1 cellular context compared by ENCODE assay signal in genomic region chr11:2728663-2729332, GRCh38.
A peak's percentile ranks its signal among the peaks of the same experiment; 100 is the strongest.
TF ChIP-seq lines count a peak whose summit lies in the region.

No MANE protein-coding gene starts in this region.

TF ChIP-seq in HepG2, 621 proteins besides CTCF, POLR2A, EP300 and RAD21 (continued from another document and continues in another):
- TF ChIP-seq, protein P1, sequence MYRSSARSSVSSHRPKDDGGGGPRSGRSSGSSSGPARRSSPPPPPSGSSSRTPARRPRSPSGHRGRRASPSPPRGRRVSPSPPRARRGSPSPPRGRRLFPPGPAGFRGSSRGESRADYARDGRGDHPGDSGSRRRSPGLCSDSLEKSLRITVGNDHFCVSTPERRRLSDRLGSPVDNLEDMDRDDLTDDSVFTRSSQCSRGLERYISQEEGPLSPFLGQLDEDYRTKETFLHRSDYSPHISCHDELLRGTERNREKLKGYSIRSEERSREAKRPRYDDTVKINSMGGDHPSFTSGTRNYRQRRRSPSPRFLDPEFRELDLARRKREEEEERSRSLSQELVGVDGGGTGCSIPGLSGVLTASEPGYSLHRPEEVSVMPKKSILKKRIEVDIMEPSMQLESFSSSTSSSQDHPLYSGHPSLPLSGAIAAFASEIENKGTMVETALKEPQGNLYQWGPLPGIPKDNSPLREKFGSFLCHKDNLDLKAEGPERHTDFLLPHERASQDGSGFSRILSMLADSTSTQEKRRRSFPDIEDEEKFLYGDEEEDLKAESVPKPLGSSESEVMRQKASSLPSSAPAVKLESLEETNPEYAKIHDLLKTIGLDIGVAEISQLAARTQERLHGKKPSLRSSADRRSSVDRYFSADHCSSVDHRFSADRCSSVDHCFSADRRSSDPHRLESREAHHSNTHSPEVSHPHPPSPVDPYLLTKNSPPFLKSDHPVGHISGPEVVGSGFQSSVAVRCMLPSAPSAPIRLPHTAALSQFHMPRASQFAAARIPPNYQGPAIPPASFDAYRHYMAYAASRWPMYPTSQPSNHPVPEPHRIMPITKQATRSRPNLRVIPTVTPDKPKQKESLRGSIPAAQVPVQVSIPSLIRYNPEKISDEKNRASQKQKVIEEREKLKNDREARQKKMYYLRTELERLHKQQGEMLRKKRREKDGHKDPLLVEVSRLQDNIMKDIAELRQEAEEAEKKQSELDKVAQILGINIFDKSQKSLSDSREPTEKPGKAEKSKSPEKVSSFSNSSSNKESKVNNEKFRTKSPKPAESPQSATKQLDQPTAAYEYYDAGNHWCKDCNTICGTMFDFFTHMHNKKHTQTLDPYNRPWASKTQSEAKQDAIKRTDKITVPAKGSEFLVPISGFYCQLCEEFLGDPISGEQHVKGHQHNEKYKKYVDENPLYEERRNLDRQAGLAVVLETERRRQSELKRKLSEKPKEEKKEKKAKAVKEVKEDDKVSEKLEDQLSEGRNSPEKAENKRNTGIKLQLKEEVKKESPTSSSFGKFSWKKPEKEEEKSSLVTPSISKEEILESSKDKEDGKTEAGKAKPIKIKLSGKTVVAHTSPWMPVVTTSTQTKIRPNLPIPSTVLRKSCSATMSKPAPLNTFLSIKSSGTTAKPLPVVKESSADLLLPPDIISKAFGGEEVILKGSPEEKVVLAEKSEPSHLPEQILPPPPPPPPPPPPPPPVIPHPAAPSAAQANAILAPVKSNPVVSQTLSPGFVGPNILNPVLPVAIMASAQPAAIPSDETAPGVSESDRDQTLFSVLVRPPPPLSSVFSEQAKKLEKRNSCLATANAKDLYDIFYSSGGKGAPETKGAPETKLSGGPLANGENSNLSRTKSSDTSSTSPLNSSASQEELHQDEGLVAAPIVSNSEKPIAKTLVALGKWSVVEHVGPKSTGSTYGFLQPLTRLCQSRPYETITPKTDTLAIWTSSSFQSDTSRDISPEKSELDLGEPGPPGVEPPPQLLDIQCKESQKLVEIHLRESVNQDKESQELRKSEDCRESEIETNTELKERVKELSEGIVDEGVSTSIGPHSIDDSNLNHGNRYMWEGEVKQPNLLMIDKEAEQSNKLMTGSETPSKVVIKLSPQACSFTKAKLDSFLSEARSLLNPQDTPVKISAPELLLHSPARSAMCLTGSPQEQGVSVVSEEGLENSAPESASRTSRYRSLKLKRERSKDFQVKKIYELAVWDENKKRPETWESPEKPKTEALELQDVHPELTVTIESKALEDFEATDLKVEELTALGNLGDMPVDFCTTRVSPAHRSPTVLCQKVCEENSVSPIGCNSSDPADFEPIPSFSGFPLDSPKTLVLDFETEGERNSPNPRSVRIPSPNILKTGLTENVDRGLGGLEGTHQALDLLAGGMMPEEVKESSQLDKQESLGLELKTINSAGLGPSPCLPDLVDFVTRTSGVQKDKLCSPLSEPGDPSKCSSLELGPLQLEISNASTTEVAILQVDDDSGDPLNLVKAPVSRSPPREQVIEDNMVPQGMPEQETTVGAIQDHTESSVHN (CRISPR knock-in tag; IDR thresholded peaks at IDR 0.05): 0 out of 2 replicates have a peak, but pooled peaks have one; percentile 54
- no peak for TF ChIP-seq ZNF572 (CRISPR knock-in tag; IDR thresholded peaks at IDR 0.05)
- TF ChIP-seq, protein P2, sequence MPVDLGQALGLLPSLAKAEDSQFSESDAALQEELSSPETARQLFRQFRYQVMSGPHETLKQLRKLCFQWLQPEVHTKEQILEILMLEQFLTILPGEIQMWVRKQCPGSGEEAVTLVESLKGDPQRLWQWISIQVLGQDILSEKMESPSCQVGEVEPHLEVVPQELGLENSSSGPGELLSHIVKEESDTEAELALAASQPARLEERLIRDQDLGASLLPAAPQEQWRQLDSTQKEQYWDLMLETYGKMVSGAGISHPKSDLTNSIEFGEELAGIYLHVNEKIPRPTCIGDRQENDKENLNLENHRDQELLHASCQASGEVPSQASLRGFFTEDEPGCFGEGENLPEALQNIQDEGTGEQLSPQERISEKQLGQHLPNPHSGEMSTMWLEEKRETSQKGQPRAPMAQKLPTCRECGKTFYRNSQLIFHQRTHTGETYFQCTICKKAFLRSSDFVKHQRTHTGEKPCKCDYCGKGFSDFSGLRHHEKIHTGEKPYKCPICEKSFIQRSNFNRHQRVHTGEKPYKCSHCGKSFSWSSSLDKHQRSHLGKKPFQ (CRISPR knock-in tag; IDR thresholded peaks at IDR 0.05; ENCODE audit: insufficient replicate concordance): no peak
- TF ChIP-seq ZNF431 (CRISPR knock-in tag; IDR thresholded peaks at IDR 0.05; ENCODE audit: borderline replicate concordance, low read depth): no peak
- TF ChIP-seq, protein P3, sequence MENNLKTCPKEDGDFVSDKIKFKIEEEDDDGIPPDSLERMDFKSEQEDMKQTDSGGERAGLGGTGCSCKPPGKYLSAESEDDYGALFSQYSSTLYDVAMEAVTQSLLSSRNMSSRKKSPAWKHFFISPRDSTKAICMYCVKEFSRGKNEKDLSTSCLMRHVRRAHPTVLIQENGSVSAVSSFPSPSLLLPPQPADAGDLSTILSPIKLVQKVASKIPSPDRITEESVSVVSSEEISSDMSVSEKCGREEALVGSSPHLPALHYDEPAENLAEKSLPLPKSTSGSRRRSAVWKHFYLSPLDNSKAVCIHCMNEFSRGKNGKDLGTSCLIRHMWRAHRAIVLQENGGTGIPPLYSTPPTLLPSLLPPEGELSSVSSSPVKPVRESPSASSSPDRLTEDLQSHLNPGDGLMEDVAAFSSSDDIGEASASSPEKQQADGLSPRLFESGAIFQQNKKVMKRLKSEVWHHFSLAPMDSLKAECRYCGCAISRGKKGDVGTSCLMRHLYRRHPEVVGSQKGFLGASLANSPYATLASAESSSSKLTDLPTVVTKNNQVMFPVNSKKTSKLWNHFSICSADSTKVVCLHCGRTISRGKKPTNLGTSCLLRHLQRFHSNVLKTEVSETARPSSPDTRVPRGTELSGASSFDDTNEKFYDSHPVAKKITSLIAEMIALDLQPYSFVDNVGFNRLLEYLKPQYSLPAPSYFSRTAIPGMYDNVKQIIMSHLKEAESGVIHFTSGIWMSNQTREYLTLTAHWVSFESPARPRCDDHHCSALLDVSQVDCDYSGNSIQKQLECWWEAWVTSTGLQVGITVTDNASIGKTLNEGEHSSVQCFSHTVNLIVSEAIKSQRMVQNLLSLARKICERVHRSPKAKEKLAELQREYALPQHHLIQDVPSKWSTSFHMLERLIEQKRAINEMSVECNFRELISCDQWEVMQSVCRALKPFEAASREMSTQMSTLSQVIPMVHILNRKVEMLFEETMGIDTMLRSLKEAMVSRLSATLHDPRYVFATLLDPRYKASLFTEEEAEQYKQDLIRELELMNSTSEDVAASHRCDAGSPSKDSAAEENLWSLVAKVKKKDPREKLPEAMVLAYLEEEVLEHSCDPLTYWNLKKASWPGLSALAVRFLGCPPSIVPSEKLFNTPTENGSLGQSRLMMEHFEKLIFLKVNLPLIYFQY (CRISPR knock-in tag; IDR thresholded peaks at IDR 0.05; ENCODE audit: borderline replicate concordance): peak; percentile 93
- TF ChIP-seq NKX3-1 (CRISPR knock-in tag; IDR thresholded peaks at IDR 0.05): peak; percentile 48; the same call in 1 of the 2 replicates
- no peak for TF ChIP-seq RARG (CRISPR knock-in tag; IDR thresholded peaks at IDR 0.05; ENCODE audit: low read depth)
- TF ChIP-seq NRL (CRISPR knock-in tag; IDR thresholded peaks at IDR 0.05; ENCODE audit: borderline replicate concordance): peak; percentile 23; the same call in 1 of the 2 replicates
- TF ChIP-seq, protein P4, sequence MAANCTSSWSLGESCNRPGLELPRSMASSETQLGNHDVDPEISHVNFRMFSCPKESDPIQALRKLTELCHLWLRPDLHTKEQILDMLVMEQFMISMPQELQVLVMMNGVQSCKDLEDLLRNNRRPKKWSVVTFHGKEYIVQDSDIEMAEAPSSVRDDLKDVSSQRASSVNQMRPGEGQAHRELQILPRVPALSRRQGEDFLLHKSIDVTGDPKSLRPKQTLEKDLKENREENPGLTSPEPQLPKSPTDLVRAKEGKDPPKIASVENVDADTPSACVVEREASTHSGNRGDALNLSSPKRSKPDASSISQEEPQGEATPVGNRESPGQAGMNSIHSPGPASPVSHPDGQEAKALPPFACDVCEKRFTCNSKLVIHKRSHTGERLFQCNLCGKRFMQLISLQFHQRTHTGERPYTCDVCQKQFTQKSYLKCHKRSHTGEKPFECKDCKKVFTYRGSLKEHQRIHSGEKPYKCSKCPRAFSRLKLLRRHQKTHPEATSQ (CRISPR knock-in tag; IDR thresholded peaks at IDR 0.05; ENCODE audit: borderline replicate concordance): 0 out of 2 replicates have a peak, but pooled peaks have one; percentile 69
- TF ChIP-seq SNAPC2 (CRISPR knock-in tag; IDR thresholded peaks at IDR 0.05): no peak
- TF ChIP-seq ZNF512 (CRISPR knock-in tag; IDR thresholded peaks at IDR 0.05): no peak
- no peak for TF ChIP-seq ZNF703 (CRISPR knock-in tag; IDR thresholded peaks at IDR 0.05; ENCODE audit: borderline replicate concordance)
- peak; percentile 96 for TF ChIP-seq ZBTB7A (CRISPR knock-in tag; IDR thresholded peaks at IDR 0.05)
- TF ChIP-seq, protein P5, sequence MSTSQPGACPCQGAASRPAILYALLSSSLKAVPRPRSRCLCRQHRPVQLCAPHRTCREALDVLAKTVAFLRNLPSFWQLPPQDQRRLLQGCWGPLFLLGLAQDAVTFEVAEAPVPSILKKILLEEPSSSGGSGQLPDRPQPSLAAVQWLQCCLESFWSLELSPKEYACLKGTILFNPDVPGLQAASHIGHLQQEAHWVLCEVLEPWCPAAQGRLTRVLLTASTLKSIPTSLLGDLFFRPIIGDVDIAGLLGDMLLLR (CRISPR knock-in tag; IDR thresholded peaks at IDR 0.05): no peak
- no peak for TF ChIP-seq PLSCR1 (CRISPR knock-in tag; IDR thresholded peaks at IDR 0.05; ENCODE audit: borderline replicate concordance)
- TF ChIP-seq, protein P6, sequence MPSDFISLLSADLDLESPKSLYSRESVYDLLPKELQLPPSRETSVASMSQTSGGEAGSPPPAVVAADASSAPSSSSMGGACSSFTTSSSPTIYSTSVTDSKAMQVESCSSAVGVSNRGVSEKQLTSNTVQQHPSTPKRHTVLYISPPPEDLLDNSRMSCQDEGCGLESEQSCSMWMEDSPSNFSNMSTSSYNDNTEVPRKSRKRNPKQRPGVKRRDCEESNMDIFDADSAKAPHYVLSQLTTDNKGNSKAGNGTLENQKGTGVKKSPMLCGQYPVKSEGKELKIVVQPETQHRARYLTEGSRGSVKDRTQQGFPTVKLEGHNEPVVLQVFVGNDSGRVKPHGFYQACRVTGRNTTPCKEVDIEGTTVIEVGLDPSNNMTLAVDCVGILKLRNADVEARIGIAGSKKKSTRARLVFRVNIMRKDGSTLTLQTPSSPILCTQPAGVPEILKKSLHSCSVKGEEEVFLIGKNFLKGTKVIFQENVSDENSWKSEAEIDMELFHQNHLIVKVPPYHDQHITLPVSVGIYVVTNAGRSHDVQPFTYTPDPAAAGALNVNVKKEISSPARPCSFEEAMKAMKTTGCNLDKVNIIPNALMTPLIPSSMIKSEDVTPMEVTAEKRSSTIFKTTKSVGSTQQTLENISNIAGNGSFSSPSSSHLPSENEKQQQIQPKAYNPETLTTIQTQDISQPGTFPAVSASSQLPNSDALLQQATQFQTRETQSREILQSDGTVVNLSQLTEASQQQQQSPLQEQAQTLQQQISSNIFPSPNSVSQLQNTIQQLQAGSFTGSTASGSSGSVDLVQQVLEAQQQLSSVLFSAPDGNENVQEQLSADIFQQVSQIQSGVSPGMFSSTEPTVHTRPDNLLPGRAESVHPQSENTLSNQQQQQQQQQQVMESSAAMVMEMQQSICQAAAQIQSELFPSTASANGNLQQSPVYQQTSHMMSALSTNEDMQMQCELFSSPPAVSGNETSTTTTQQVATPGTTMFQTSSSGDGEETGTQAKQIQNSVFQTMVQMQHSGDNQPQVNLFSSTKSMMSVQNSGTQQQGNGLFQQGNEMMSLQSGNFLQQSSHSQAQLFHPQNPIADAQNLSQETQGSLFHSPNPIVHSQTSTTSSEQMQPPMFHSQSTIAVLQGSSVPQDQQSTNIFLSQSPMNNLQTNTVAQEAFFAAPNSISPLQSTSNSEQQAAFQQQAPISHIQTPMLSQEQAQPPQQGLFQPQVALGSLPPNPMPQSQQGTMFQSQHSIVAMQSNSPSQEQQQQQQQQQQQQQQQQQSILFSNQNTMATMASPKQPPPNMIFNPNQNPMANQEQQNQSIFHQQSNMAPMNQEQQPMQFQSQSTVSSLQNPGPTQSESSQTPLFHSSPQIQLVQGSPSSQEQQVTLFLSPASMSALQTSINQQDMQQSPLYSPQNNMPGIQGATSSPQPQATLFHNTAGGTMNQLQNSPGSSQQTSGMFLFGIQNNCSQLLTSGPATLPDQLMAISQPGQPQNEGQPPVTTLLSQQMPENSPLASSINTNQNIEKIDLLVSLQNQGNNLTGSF (CRISPR knock-in tag; IDR thresholded peaks at IDR 0.05): peak; percentile 57; the same call in 1 of the 2 replicates
- TF ChIP-seq BCL3 (CRISPR knock-in tag; IDR thresholded peaks at IDR 0.05): no peak
- peak; percentile 71; the same call in 1 of the 2 replicates for TF ChIP-seq RXRB (CRISPR knock-in tag; IDR thresholded peaks at IDR 0.05; ENCODE audit: borderline replicate concordance)
- TF ChIP-seq ZC3H4 (CRISPR knock-in tag; IDR thresholded peaks at IDR 0.05; ENCODE audit: borderline replicate concordance): no peak
- peak; percentile 60; the same call in 1 of the 2 replicates for TF ChIP-seq ZNF451 (CRISPR knock-in tag; IDR thresholded peaks at IDR 0.05)
- peak; percentile 89 for TF ChIP-seq FOXO1 (CRISPR knock-in tag; IDR thresholded peaks at IDR 0.05)
- no peak for TF ChIP-seq SUZ12 (IDR thresholded peaks at IDR 0.05; ENCODE audit: low read depth, low read length)
- no peak for TF ChIP-seq ZNF30 (CRISPR knock-in tag; IDR thresholded peaks at IDR 0.05)
- peak; percentile 42 for TF ChIP-seq U2AF1 (optimal IDR thresholded peaks at IDR 0.05; ENCODE audit: low read depth, low read length)
